In the genomic region with DNA sequence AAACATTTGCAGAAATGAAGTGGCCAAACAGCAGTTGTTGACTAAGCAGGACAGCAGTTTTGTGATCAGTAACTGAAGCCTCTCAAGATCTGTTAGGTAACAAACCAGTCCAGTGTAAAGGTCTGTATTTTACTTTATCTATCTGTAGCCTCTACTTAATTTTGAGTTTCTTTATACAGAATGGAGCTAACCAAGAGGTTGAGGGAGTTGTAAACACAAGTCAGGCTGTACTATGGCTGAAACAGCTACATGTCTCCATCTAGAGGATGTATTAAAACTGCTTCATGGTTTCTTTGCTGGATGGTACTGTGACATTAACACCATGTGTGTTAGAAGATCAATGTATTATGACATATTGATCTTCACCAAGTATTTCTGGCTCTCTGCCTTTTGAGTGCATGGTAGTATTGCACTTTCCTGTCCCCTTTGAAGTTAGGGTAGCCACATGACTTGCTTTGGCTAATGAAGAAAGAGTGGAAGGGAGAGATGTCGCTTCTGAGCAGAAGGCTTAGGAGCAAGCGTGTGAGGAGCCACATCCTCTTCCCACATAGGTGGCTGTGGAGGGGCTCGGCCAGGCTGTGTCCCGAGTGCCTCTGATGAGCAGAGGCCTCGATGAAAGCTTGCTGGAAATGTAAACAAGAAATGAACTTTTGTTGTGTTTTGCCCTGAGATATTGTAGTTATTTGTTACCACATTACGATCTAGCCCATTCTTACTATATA, we compare ENCODE assay signal across 8 cellular contexts.
A peak's percentile ranks its signal among the peaks of the same experiment; 100 is the strongest.
DNase-seq lines count a peak whose midpoint lies in the region; ATAC-seq, FAIRE-seq and TF ChIP-seq lines count a peak whose summit lies in the region.

No MANE protein-coding gene starts in this region.

- H3K27me3 ChIP-seq in thyroid gland, result no peaks in the 10 kb centered on the region

- H3K36me3 Mint-ChIP-seq in activated T-helper 17 cell treated with anti-CD3 and anti-CD28 coated beads, Interleukin-2, amount 50 U/mL, for 72 hours (ENCODE audit: low read depth), result no peaks in the 10 kb centered on the region

- TF ChIP-seq CTCF in A549 (IDR thresholded peaks at IDR 0.05) (peak; percentile 62), GM12865 (IDR thresholded peaks at IDR 0.05; ENCODE audit: insufficient read depth, low read depth, low read length, missing control alignments) (peak; percentile 50), thyroid gland (IDR thresholded peaks at IDR 0.05) (peak; percentile 31 to 93 (median 72))

- no peaks in the 10 kb centered on the region for H3K27me3 Mint-ChIP-seq in activated T-helper 17 cell treated with anti-CD3 and anti-CD28 coated beads, Interleukin-2, amount 50 U/mL, for 72 hours

- H3K4me3 ChIP-seq in A549 (no peak overlapping the region), GM12865 (ENCODE audit: low read depth, low read length) (no peak overlapping the region), thyroid gland (replicated peaks in 1 of 3) (no peak overlapping the region)

- no peaks in the 10 kb centered on the region for H3K36me3 ChIP-seq in thyroid gland

- H3K4me1 ChIP-seq in A549 (no peaks in the 10 kb centered on the region), thyroid gland (peaks cover 7 to 22% of the 10 kb centered on the region in 2 donors)

- no peak overlapping the region for H3K27ac Mint-ChIP-seq in activated T-helper 17 cell treated with anti-CD3 and anti-CD28 coated beads, Interleukin-2, amount 50 U/mL, for 72 hours

- peak; percentile 35 to 37 for DNase-seq in A549 (ENCODE audit: low read depth in 1 of 2, low spot score in 1 of 2)
- DNase-seq in GM12865 (ENCODE audit: low read depth), result peak; percentile 63
- peak; percentile 74 for DNase-seq in MV-4-11 (lab: John Stamatoyannopoulos, UW)
- DNase-seq in iPS-NIHi11 (ENCODE audit: low spot score), result peak; percentile 47
- DNase-seq in thyroid gland, result no peak
- DNase-seq in midbrain (lab: John Stamatoyannopoulos, UW), result no peak

- TF ChIP-seq POLR2A in A549 (IDR thresholded peaks at IDR 0.05; ENCODE audit: low read length) (no peak), thyroid gland (IDR thresholded peaks at IDR 0.05) (no peak)

- POLR2A ChIA-PET in A549 (lab: Yijun Ruan, JAX), result no interaction called here

- CTCF ChIA-PET in A549 (lab: Yijun Ruan, JAX), result interaction anchor here (0.6 to 7.4 kb wide), 24 partner anchors 9 to 361 kb away, joined by 3 to 78 read pairs (median 5); partner anchors contain the start of gene GCNT1

- no peaks in the 10 kb centered on the region for H3K9me3 Mint-ChIP-seq in activated T-helper 17 cell treated with anti-CD3 and anti-CD28 coated beads, Interleukin-2, amount 50 U/mL, for 72 hours

- peak; percentile 92 for ATAC-seq in A549
- ATAC-seq in HG02588 (IDR thresholded peaks at IDR 0.05; ENCODE audit: unreplicated experiment), result peak; percentile 84
- ATAC-seq in activated T-helper 17 cell treated with anti-CD3 and anti-CD28 coated beads, Interleukin-2, amount 50 U/mL, for 72 hours (replicated peaks), result peak; percentile 90

- H3K4me1 Mint-ChIP-seq in activated T-helper 17 cell treated with anti-CD3 and anti-CD28 coated beads, Interleukin-2, amount 50 U/mL, for 72 hours, result no peaks in the 10 kb centered on the region

- 43% methylated on average over 6 of the region's 6 CpGs for WGBS in A549 (ENCODE audit: missing lambda C conversion rate)
- WGBS in thyroid gland, 2 donors, result 54 to 55% methylated on average over 6 of the region's 6 CpGs

- TF ChIP-seq EP300 in A549 (IDR thresholded peaks at IDR 0.05), result no peak

- H3K9me3 ChIP-seq in A549 (no peaks in the 10 kb centered on the region), thyroid gland (no peaks in the 10 kb centered on the region)

- H3K4me2 ChIP-seq in A549, result no peak overlapping the region

- FAIRE-seq in A549 (lab: Jason Lieb, UNC), result no peak

- intact Hi-C loops in thyroid gland (cut with DNase I), result loop anchor here (2.0 kb wide), 1 partner anchor 212 kb away; no protein-coding TSS in a partner anchor

- H3K27ac ChIP-seq in A549 (no peak overlapping the region), thyroid gland (no peak overlapping the region)

- TF ChIP-seq RAD21 in A549 (conservative IDR thresholded peaks at IDR 0.05 in 1 of 2, IDR thresholded peaks at IDR 0.05 in 1 of 2), result peak; percentile 65 to 73

- no peak overlapping the region for H3K4me3 Mint-ChIP-seq in activated T-helper 17 cell treated with anti-CD3 and anti-CD28 coated beads, Interleukin-2, amount 50 U/mL, for 72 hours

TF ChIP-seq in A549, 52 proteins besides CTCF, POLR2A, EP300 and RAD21:
- TF ChIP-seq SMC3 (IDR thresholded peaks at IDR 0.05) (peak; percentile 58; the same call in 2 of the 3 replicates), RFX5 (IDR thresholded peaks at IDR 0.05) (no peak)

Comparison
In these comparisons a context has a peak if more than half of its experiments do, and no peak if none do; other contexts are left out.
1. DNase-seq: peak in A549 (2 of 2), GM12865 (single experiment), MV-4-11 (single experiment) and iPS-NIHi11 (single experiment); none in thyroid gland (0 of 2) and midbrain (single experiment).
2. Peak in every context shown above with its lines, with median percentiles within 50 percentile points of each other: ATAC-seq and CTCF ChIP-seq.